Comparison of ENCODE assay signal across 16 cellular contexts in genomic region chr6:20712011-20712410, GRCh38.
DNase-seq lines count a peak whose midpoint lies in the region; ATAC-seq, FAIRE-seq and TF ChIP-seq lines count a peak whose summit lies in the region.
"Had no signal": no experiment of that assay in that cellular context is flagged by ENCODE, and none has a peak within 500 bp of the region (broad histone marks: within the 10 kb centered on the region; RNA-seq: fewer than 3 reads in every experiment).

No MANE protein-coding gene starts in this region.

- peaks cover 14% of the 10 kb centered on the region for H3K4me1 ChIP-seq in keratinocyte (ENCODE audit: control insufficient read depth, extremely low read depth, insufficient read depth, low read length)
- H3K4me1 ChIP-seq: gastroesophageal sphincter, Peyer's patch, testis had no signal

- peak overlapping the region; percentile 39 for H3K4me2 ChIP-seq in keratinocyte (ENCODE audit: control insufficient read depth, extremely low read depth, insufficient read depth, low read depth, low read length)
- H3K4me2 ChIP-seq: BLaER1 treated with 17β-estradiol and CSF1 and Interleukin-3, amounts not matched to agents 10 nM and 100 nM had no signal

- ATAC-seq in stimulated activated naive B cell treated with anti-CD40 and anti-IgM and Interleukin-4, amounts not matched to agents 10 μg/mL and 1 μg/mL and 100 μg/mL, for 72 hours (replicated peaks) = no peak
- no peak for ATAC-seq in HG02884 (IDR thresholded peaks at IDR 0.05; ENCODE audit: unreplicated experiment)
- ATAC-seq: gastroesophageal sphincter had no signal

- H3K27ac Mint-ChIP-seq in stimulated activated naive B cell treated with anti-CD40 and anti-IgM and Interleukin-4, amounts not matched to agents 10 μg/mL and 1 μg/mL and 100 μg/mL, for 72 hours = no peak overlapping the region
- H3K27ac Mint-ChIP-seq in activated naive CD4-positive, alpha-beta T cell treated with anti-CD3 and anti-CD28 coated beads, Interleukin-2, amount 10 ng/mL, durations not matched to agents 7 days and 5 days = no peak overlapping the region
- H3K27ac Mint-ChIP-seq: activated CD4-positive, alpha-beta memory T cell treated with anti-CD3 and anti-CD28 coated beads, Interleukin-2, amount 10 ng/mL, durations not matched to agents 7 days and 5 days had no signal

- no peak overlapping the region for H3K9ac ChIP-seq in keratinocyte (ENCODE audit: control insufficient read depth, extremely low read depth, insufficient read depth, low read length)
- H3K9ac ChIP-seq: BLaER1 treated with 17β-estradiol and CSF1 and Interleukin-3, amounts not matched to agents 10 nM and 100 nM had no signal

- peak; percentile 81 for DNase-seq in DMS79 (lab: John Stamatoyannopoulos, UW)
- DNase-seq in HT1080 (ENCODE audit: low read depth) = peak; percentile 65
- peak; percentile 30 for DNase-seq in RPMI8226
- DNase-seq in keratinocyte (ENCODE audit: low read depth, low spot score) = no peak
- no peak for DNase-seq in stimulated activated naive B cell treated with anti-CD40 and anti-IgM and Interleukin-4, amounts not matched to agents 10 μg/mL and 1 μg/mL and 100 μg/mL, for 72 hours
- DNase-seq in activated naive CD4-positive, alpha-beta T cell treated with anti-CD3 and anti-CD28 coated beads, Interleukin-2, amount 10 ng/mL, durations not matched to agents 7 days and 5 days = no peak
- DNase-seq: activated CD4-positive, alpha-beta memory T cell treated with anti-CD3 and anti-CD28 coated beads, Interleukin-2, amount 10 ng/mL, durations not matched to agents 7 days and 5 days; amniotic stem cell; DND-41; immature natural killer cell; Peyer's patch; testis had no signal

- no peak overlapping the region for H3K4me3 Mint-ChIP-seq in stimulated activated naive B cell treated with anti-CD40 and anti-IgM and Interleukin-4, amounts not matched to agents 10 μg/mL and 1 μg/mL and 100 μg/mL, for 72 hours
- no peak overlapping the region for H3K4me3 Mint-ChIP-seq in activated naive CD4-positive, alpha-beta T cell treated with anti-CD3 and anti-CD28 coated beads, Interleukin-2, amount 10 ng/mL, durations not matched to agents 7 days and 5 days
- H3K4me3 Mint-ChIP-seq: activated CD4-positive, alpha-beta memory T cell treated with anti-CD3 and anti-CD28 coated beads, Interleukin-2, amount 10 ng/mL, durations not matched to agents 7 days and 5 days; immature natural killer cell; neural crest cell had no signal

- no peak for FAIRE-seq in keratinocyte (lab: Jason Lieb, UNC)

- no peaks in the 10 kb centered on the region for H3K79me2 ChIP-seq in keratinocyte (ENCODE audit: control insufficient read depth, insufficient read depth, low read length)

- H3K36me3 ChIP-seq in keratinocyte (ENCODE audit: control insufficient read depth in 2 of 2, extremely low read depth in 1 of 2, insufficient read depth in 2 of 2, low read length in 2 of 2) = no peaks in the 10 kb centered on the region
- H3K36me3 ChIP-seq: BLaER1 treated with 17β-estradiol and CSF1 and Interleukin-3, amounts not matched to agents 10 nM and 100 nM; gastroesophageal sphincter; Peyer's patch had no signal

- peaks cover 2 to 9% of the 10 kb centered on the region in 2 donors for H3K36me3 Mint-ChIP-seq in stimulated activated naive B cell treated with anti-CD40 and anti-IgM and Interleukin-4, amounts not matched to agents 10 μg/mL and 1 μg/mL and 100 μg/mL, for 72 hours
- H3K36me3 Mint-ChIP-seq in activated naive CD4-positive, alpha-beta T cell treated with anti-CD3 and anti-CD28 coated beads, Interleukin-2, amount 10 ng/mL, durations not matched to agents 7 days and 5 days = no peaks in the 10 kb centered on the region
- H3K36me3 Mint-ChIP-seq: immature natural killer cell had no signal

- TF ChIP-seq CTCF in keratinocyte (optimal IDR thresholded peaks at IDR 0.05 in 1 of 3, IDR thresholded peaks at IDR 0.05 in 1 of 3, conservative IDR thresholded peaks at IDR 0.05 in 1 of 3; ENCODE audit: extremely low read depth in 1 of 3, insufficient read depth in 2 of 3, low read length in 3 of 3) = no peak

- H3K27me3 ChIP-seq in keratinocyte (ENCODE audit: control insufficient read depth, extremely low read depth, insufficient read depth, low read length) = no peaks in the 10 kb centered on the region
- H3K27me3 ChIP-seq: BLaER1 treated with 17β-estradiol and CSF1 and Interleukin-3, amounts not matched to agents 10 nM and 100 nM; gastroesophageal sphincter; Peyer's patch; testis had no signal

- no peaks in the 10 kb centered on the region for H3K9me3 ChIP-seq in keratinocyte (ENCODE audit: control insufficient read depth, low read depth, low read length)
- H3K9me3 ChIP-seq: BLaER1 treated with 17β-estradiol and CSF1 and Interleukin-3, amounts not matched to agents 10 nM and 100 nM; gastroesophageal sphincter; Peyer's patch; testis had no signal

- CTCF ChIA-PET in activated naive CD4-positive, alpha-beta T cell treated with anti-CD3 and anti-CD28 coated beads, Interleukin-2, amount 10 ng/mL, durations not matched to agents 7 days and 5 days (lab: Charles Lee) = no interaction called here

- H3K9me1 ChIP-seq in keratinocyte (ENCODE audit: control insufficient read depth, extremely low read depth, insufficient read depth, low read length) = peaks cover 2% of the 10 kb centered on the region

- H3K27me3 Mint-ChIP-seq in stimulated activated naive B cell treated with anti-CD40 and anti-IgM and Interleukin-4, amounts not matched to agents 10 μg/mL and 1 μg/mL and 100 μg/mL, for 72 hours = no peaks in the 10 kb centered on the region
- no peaks in the 10 kb centered on the region for H3K27me3 Mint-ChIP-seq in activated naive CD4-positive, alpha-beta T cell treated with anti-CD3 and anti-CD28 coated beads, Interleukin-2, amount 10 ng/mL, durations not matched to agents 7 days and 5 days
- H3K27me3 Mint-ChIP-seq: activated CD4-positive, alpha-beta memory T cell treated with anti-CD3 and anti-CD28 coated beads, Interleukin-2, amount 10 ng/mL, durations not matched to agents 7 days and 5 days had no signal

- H2AFZ ChIP-seq in keratinocyte (ENCODE audit: control insufficient read depth, low read length) = no peak overlapping the region

- H3K9me3 Mint-ChIP-seq in stimulated activated naive B cell treated with anti-CD40 and anti-IgM and Interleukin-4, amounts not matched to agents 10 μg/mL and 1 μg/mL and 100 μg/mL, for 72 hours = no peaks in the 10 kb centered on the region
- H3K9me3 Mint-ChIP-seq in activated naive CD4-positive, alpha-beta T cell treated with anti-CD3 and anti-CD28 coated beads, Interleukin-2, amount 10 ng/mL, durations not matched to agents 7 days and 5 days = no peaks in the 10 kb centered on the region
- H3K9me3 Mint-ChIP-seq: activated CD4-positive, alpha-beta memory T cell treated with anti-CD3 and anti-CD28 coated beads, Interleukin-2, amount 10 ng/mL, durations not matched to agents 7 days and 5 days; immature natural killer cell; neural crest cell had no signal

- no peaks in the 10 kb centered on the region for H4K20me1 ChIP-seq in keratinocyte (ENCODE audit: control insufficient read depth, extremely low read depth, insufficient read depth, low read length)

- dilution Hi-C loops in keratinocyte (cut with MboI; ENCODE audit: extremely low pct_ligation_motif_present, low sequenced_read_pairs) = no loop called here

- no peak overlapping the region for H3K4me3 ChIP-seq in keratinocyte (ENCODE audit: control insufficient read depth in 2 of 3, extremely low read depth in 1 of 3, insufficient read depth in 2 of 3, low read depth in 1 of 3, low read length in 3 of 3)
- H3K4me3 ChIP-seq: BLaER1 treated with 17β-estradiol and CSF1 and Interleukin-3, amounts not matched to agents 10 nM and 100 nM; gastroesophageal sphincter; Peyer's patch; testis had no signal

- H3K27ac ChIP-seq in keratinocyte (ENCODE audit: control insufficient read depth, insufficient read depth, low read length) = peak overlapping the region; percentile 25
- H3K27ac ChIP-seq: BLaER1 treated with 17β-estradiol and CSF1 and Interleukin-3, amounts not matched to agents 10 nM and 100 nM; gastroesophageal sphincter; Peyer's patch; testis had no signal

- peaks cover 12 to 20% of the 10 kb centered on the region in 2 donors for H3K4me1 Mint-ChIP-seq in stimulated activated naive B cell treated with anti-CD40 and anti-IgM and Interleukin-4, amounts not matched to agents 10 μg/mL and 1 μg/mL and 100 μg/mL, for 72 hours
- peaks cover 8% of the 10 kb centered on the region for H3K4me1 Mint-ChIP-seq in activated naive CD4-positive, alpha-beta T cell treated with anti-CD3 and anti-CD28 coated beads, Interleukin-2, amount 10 ng/mL, durations not matched to agents 7 days and 5 days
- H3K4me1 Mint-ChIP-seq: neural crest cell had no signal

Comparison
In these comparisons a context has a peak if more than half of its experiments do, and no peak if none do; other contexts are left out.
1. DNase-seq: peak in DMS79 (single experiment), HT1080 (single experiment) and RPMI8226 (single experiment); none in keratinocyte (single experiment), stimulated activated naive B cell treated with anti-CD40 and anti-IgM and Interleukin-4, amounts not matched to agents 10 μg/mL and 1 μg/mL and 100 μg/mL, for 72 hours (single experiment) and activated naive CD4-positive, alpha-beta T cell treated with anti-CD3 and anti-CD28 coated beads, Interleukin-2, amount 10 ng/mL, durations not matched to agents 7 days and 5 days (single experiment).